1 cellular context compared by ENCODE assay signal in genomic region chr6:142551145-142551811, GRCh38.
TF ChIP-seq lines count a peak whose summit lies in the region.

No MANE protein-coding gene starts in this region.

TF ChIP-seq in HCT116, 20 proteins besides CTCF, POLR2A, EP300 and RAD21 (continued from another document):
- 0 out of 2 replicates have a peak, but pooled peaks have one; percentile 34 for TF ChIP-seq SP1 (IDR thresholded peaks at IDR 0.05; ENCODE audit: low read depth)
TF ChIP-seq in HCT116: peak in this region for 6.
